In the genomic region with DNA sequence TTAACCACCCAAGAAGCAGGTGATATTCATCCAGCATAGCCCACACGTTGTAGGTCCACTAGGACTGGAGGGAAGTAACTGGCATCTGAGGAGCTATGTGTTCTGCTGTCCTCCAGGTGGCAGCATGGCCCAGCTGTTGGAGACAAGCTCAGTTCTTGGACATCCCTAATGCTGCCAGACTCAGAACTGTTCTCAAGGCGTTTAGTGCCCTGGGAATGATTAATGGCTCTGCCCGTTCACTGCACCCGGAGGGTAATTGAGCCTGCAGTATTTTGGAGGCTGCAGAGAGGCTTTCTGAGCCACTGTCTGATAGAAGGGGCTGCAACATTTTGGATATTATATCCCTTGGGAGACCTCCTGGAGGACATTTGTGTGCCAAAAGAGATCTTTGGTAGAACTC, we compare ENCODE assay signal across 8 cellular contexts.
DNase-seq lines count a peak whose midpoint lies in the region; ATAC-seq, FAIRE-seq and TF ChIP-seq lines count a peak whose summit lies in the region.

No MANE protein-coding gene starts in this region.

- no peaks in the 10 kb centered on the region for H3K9me3 Mint-ChIP-seq in activated CD8-positive, alpha-beta memory T cell treated with anti-CD3 and anti-CD28 coated beads, Interleukin-2, amount 10 ng/mL, durations not matched to agents 7 days and 5 days (ENCODE audit: low read depth)
- no peaks in the 10 kb centered on the region for H3K9me3 Mint-ChIP-seq in neural crest cell

- DNase-seq in D721Med (ENCODE audit: insufficient read length, low spot score): no peak
- peak; percentile 49 for DNase-seq in HS-27A (ENCODE audit: low read depth)
- DNase-seq in NCI-H748 (lab: John Stamatoyannopoulos, UW; ENCODE audit: unreplicated experiment): peak; percentile 84
- peak; percentile 47 for DNase-seq in activated CD8-positive, alpha-beta memory T cell treated with anti-CD3 and anti-CD28 coated beads, Interleukin-2, amount 10 ng/mL, durations not matched to agents 7 days and 5 days
- DNase-seq in fibroblast of the conjunctiva (ENCODE audit: low read depth): peak; percentile 88
- peak; percentile 75 for DNase-seq in neural crest cell (ENCODE audit: low read depth, low spot score)
- peak; percentile 85 for DNase-seq in upper lobe of right lung

- no peak overlapping the region for H3K27ac Mint-ChIP-seq in activated CD8-positive, alpha-beta memory T cell treated with anti-CD3 and anti-CD28 coated beads, Interleukin-2, amount 10 ng/mL, durations not matched to agents 7 days and 5 days
- no peak overlapping the region for H3K27ac Mint-ChIP-seq in neural crest cell (ENCODE audit: unreplicated experiment)

- peak; percentile 97 for TF ChIP-seq CTCF in D721Med (IDR thresholded peaks at IDR 0.05; ENCODE audit: insufficient read depth, missing control alignments)
- peak; percentile 94 for TF ChIP-seq CTCF in neural crest cell (conservative IDR thresholded peaks at IDR 0.05)
- TF ChIP-seq CTCF in upper lobe of right lung (IDR thresholded peaks at IDR 0.05): peak; percentile 80

- no peaks in the 10 kb centered on the region for H3K27me3 ChIP-seq in upper lobe of right lung

- peak; percentile 90 for FAIRE-seq in D721Med (lab: Jason Lieb, UNC)

- H3K27me3 Mint-ChIP-seq in activated CD8-positive, alpha-beta memory T cell treated with anti-CD3 and anti-CD28 coated beads, Interleukin-2, amount 10 ng/mL, durations not matched to agents 7 days and 5 days: no peaks in the 10 kb centered on the region
- H3K27me3 Mint-ChIP-seq in neural crest cell (ENCODE audit: low read depth): peaks cover 10% of the 10 kb centered on the region

- H3K9me3 ChIP-seq in upper lobe of right lung: no peaks in the 10 kb centered on the region

- H3K4me1 Mint-ChIP-seq in activated CD8-positive, alpha-beta memory T cell treated with anti-CD3 and anti-CD28 coated beads, Interleukin-2, amount 10 ng/mL, durations not matched to agents 7 days and 5 days: no peaks in the 10 kb centered on the region
- peaks cover 7% of the 10 kb centered on the region for H3K4me1 Mint-ChIP-seq in neural crest cell

- no peaks in the 10 kb centered on the region for H3K4me1 ChIP-seq in upper lobe of right lung

- CTCF ChIA-PET in activated CD8-positive, alpha-beta memory T cell treated with anti-CD3 and anti-CD28 coated beads, Interleukin-2, amount 10 ng/mL, durations not matched to agents 7 days and 5 days (lab: Charles Lee): interaction anchor here (0.7 to 2.6 kb wide), 7 partner anchors 8 to 1156 kb away, joined by 3 to 17 read pairs (median 3); no protein-coding TSS in a partner anchor

- no peak overlapping the region for H3K4me3 ChIP-seq in upper lobe of right lung

- ATAC-seq in GM19468 (IDR thresholded peaks at IDR 0.05; ENCODE audit: extremely low read depth, unreplicated experiment) (peak; percentile 72), upper lobe of right lung (peak; percentile 99)
- peak; percentile 61 for ATAC-seq in activated CD8-positive, alpha-beta memory T cell treated with anti-CD3 and anti-CD28 coated beads, Interleukin-2, amount 10 ng/mL, durations not matched to agents 7 days and 5 days

- no peak overlapping the region for H3K27ac ChIP-seq in upper lobe of right lung

- no peaks in the 10 kb centered on the region for H3K36me3 ChIP-seq in upper lobe of right lung

- intact Hi-C loops in upper lobe of right lung (cut with DNase I): loop anchor here (5.0 kb wide), 1 partner anchor 791 kb away; no protein-coding TSS in a partner anchor

- H3K36me3 Mint-ChIP-seq in activated CD8-positive, alpha-beta memory T cell treated with anti-CD3 and anti-CD28 coated beads, Interleukin-2, amount 10 ng/mL, durations not matched to agents 7 days and 5 days: no peaks in the 10 kb centered on the region
- no peaks in the 10 kb centered on the region for H3K36me3 Mint-ChIP-seq in neural crest cell (ENCODE audit: low read depth)

- H3K4me3 Mint-ChIP-seq in activated CD8-positive, alpha-beta memory T cell treated with anti-CD3 and anti-CD28 coated beads, Interleukin-2, amount 10 ng/mL, durations not matched to agents 7 days and 5 days: no peak overlapping the region
- no peak overlapping the region for H3K4me3 Mint-ChIP-seq in neural crest cell
